ENCODE assay signal across 14 cellular contexts in genomic region chr12:52952082-52952801, GRCh38. TPM values are rescaled to one million over a fixed set of nuclear protein-coding genes. Genes with fewer than 3 reads are reported as not detected.
DNase-seq lines count a peak whose midpoint lies in the region; ATAC-seq and TF ChIP-seq lines count a peak whose summit lies in the region.
"Had no signal": no experiment of that assay in that cellular context is flagged by ENCODE, and none has a peak within 500 bp of the region (broad histone marks: within the 10 kb centered on the region; RNA-seq: fewer than 3 reads in every experiment).

No MANE protein-coding gene starts in this region.

- H3K27me3 Mint-ChIP-seq in activated CD4-positive, alpha-beta T cell treated with anti-CD3 and anti-CD28 coated beads, Interleukin-2, amount 10 ng/mL, durations not matched to agents 7 days and 5 days = peaks cover 6% of the 10 kb centered on the region
- H3K27me3 Mint-ChIP-seq: central memory CD8-positive, alpha-beta T cell had no signal

- H3K4me1 Mint-ChIP-seq in activated CD4-positive, alpha-beta T cell treated with anti-CD3 and anti-CD28 coated beads, Interleukin-2, amount 10 ng/mL, durations not matched to agents 7 days and 5 days = peaks cover 12% of the 10 kb centered on the region
- H3K4me1 Mint-ChIP-seq: central memory CD8-positive, alpha-beta T cell had no signal

- H3K27ac Mint-ChIP-seq in activated CD4-positive, alpha-beta T cell treated with anti-CD3 and anti-CD28 coated beads, Interleukin-2, amount 10 ng/mL, durations not matched to agents 7 days and 5 days = no peak overlapping the region

- POLR2A ChIA-PET in activated CD4-positive, alpha-beta T cell treated with anti-CD3 and anti-CD28 coated beads, Interleukin-2, amount 10 ng/mL, durations not matched to agents 7 days and 5 days (lab: Charles Lee) = no interaction called here
- POLR2A ChIA-PET in PC-3 (lab: Charles Lee; ENCODE audit: unreplicated experiment) = interaction anchor here (1.3 kb wide), 1 partner anchor 47 kb away, joined by 4 read pairs; the partner anchor contains the start of gene KRT8

- no peaks in the 10 kb centered on the region for H3K9me2 ChIP-seq in PC-3 (replicated peaks; ENCODE audit: low read length)

- WGBS in smooth muscle cell (ENCODE audit: low lambda C conversion rate) = 74% methylated on average over 15 of the region's 15 CpGs

- intact Hi-C loops in PC-3 (cut with micrococcal nuclease) = no loop called here

- H3K4me2 ChIP-seq in PC-3 (ENCODE audit: low read length) = peak overlapping the region; percentile 98
- H3K4me2 ChIP-seq in smooth muscle cell = peak overlapping the region; percentile 91

- peaks cover 33% of the 10 kb centered on the region for H3K4me1 ChIP-seq in PC-3 (ENCODE audit: insufficient read depth, low read length)
- H3K4me1 ChIP-seq in smooth muscle cell (ENCODE audit: low read depth) = peaks cover 16% of the 10 kb centered on the region

- H3K9me3 ChIP-seq in PC-3 (ENCODE audit: low read length) (no peaks in the 10 kb centered on the region), smooth muscle cell (replicated peaks; ENCODE audit: low read depth) (no peaks in the 10 kb centered on the region)
- H3K9me3 ChIP-seq: gastroesophageal sphincter had no signal

- H3K36me3 Mint-ChIP-seq in activated CD4-positive, alpha-beta T cell treated with anti-CD3 and anti-CD28 coated beads, Interleukin-2, amount 10 ng/mL, durations not matched to agents 7 days and 5 days (ENCODE audit: low read depth) = no peaks in the 10 kb centered on the region

- BruUV-seq in PC-3 (replicated peaks; lab: Mats Ljungman, UMichigan) = no TSS peak

- CTCF ChIA-PET in activated CD4-positive, alpha-beta T cell treated with anti-CD3 and anti-CD28 coated beads, Interleukin-2, amount 10 ng/mL, durations not matched to agents 7 days and 5 days (lab: Charles Lee) = interaction anchor here (0.6 to 2.9 kb wide), 6 partner anchors 9 to 111 kb away, joined by 3 to 8 read pairs (median 4); no protein-coding TSS in a partner anchor
- CTCF ChIA-PET in PC-3 (lab: Charles Lee) = interaction anchor here (1.0 kb wide), 1 partner anchor 47 kb away, joined by 7 read pairs; the partner anchor contains the start of gene KRT8

- no peak overlapping the region for H3K4me3 Mint-ChIP-seq in activated CD4-positive, alpha-beta T cell treated with anti-CD3 and anti-CD28 coated beads, Interleukin-2, amount 10 ng/mL, durations not matched to agents 7 days and 5 days
- H3K4me3 Mint-ChIP-seq: central memory CD8-positive, alpha-beta T cell had no signal

- peaks cover 33% of the 10 kb centered on the region for H3K36me3 ChIP-seq in PC-3 (ENCODE audit: low read depth, low read length)
- no peaks in the 10 kb centered on the region for H3K36me3 ChIP-seq in smooth muscle cell (ENCODE audit: low read depth)
- H3K36me3 ChIP-seq: gastroesophageal sphincter had no signal

- no peaks in the 10 kb centered on the region for H3K9me3 Mint-ChIP-seq in activated CD4-positive, alpha-beta T cell treated with anti-CD3 and anti-CD28 coated beads, Interleukin-2, amount 10 ng/mL, durations not matched to agents 7 days and 5 days
- H3K9me3 Mint-ChIP-seq: central memory CD8-positive, alpha-beta T cell had no signal

- H3K9ac ChIP-seq in PC-3 (ENCODE audit: low read length) (no peak overlapping the region), smooth muscle cell (ENCODE audit: low read depth) (no peak overlapping the region)

- DNase-seq in activated CD4-positive, alpha-beta T cell treated with anti-CD3 and anti-CD28 coated beads for 48 hours = peak; percentile 7
- DNase-seq in activated CD4-positive, alpha-beta T cell treated with anti-CD3 and anti-CD28 coated beads, Interleukin-2, amount 10 ng/mL, durations not matched to agents 7 days and 5 days = no peak
- DNase-seq in PC-3 (peak; percentile 41), epithelial cell of proximal tubule (ENCODE audit: low read depth) (no peak), smooth muscle cell (lab: John Stamatoyannopoulos, UW; ENCODE audit: unreplicated experiment) (no peak), SKM-1 (lab: John Stamatoyannopoulos, UW; ENCODE audit: unreplicated experiment) (no peak), putamen (ENCODE audit: low spot score) (no peak), NCI-H2227 treated with DMSO at 0.1 percent for 48 hours (lab: John Stamatoyannopoulos, UW) (no peak)
- DNase-seq: GDM1; NCI-H1048; SHP77; stimulated activated CD4-positive, alpha-beta T cell treated with anti-CD3 and anti-CD28 coated beads, Interleukin-4, amount 100 ng/mL, for 24 hours had no signal

- H3K4me3 ChIP-seq in PC-3 (ENCODE audit: low read length) (peak overlapping the region; percentile 94), epithelial cell of proximal tubule (ENCODE audit: low read depth, low read length) (peak overlapping the region; percentile 80), smooth muscle cell (peak overlapping the region; percentile 93)
- H3K4me3 ChIP-seq: gastroesophageal sphincter had no signal

- H3K27me3 ChIP-seq in PC-3 (ENCODE audit: low read length) = no peaks in the 10 kb centered on the region
- no peaks in the 10 kb centered on the region for H3K27me3 ChIP-seq in smooth muscle cell (ENCODE audit: low read depth)

- H4K20me1 ChIP-seq in PC-3 (ENCODE audit: low read length) (peaks cover 39% of the 10 kb centered on the region), smooth muscle cell (ENCODE audit: low read depth) (peaks cover 32% of the 10 kb centered on the region)

- H3K27ac ChIP-seq in PC-3 (ENCODE audit: low read length) (no peak overlapping the region), smooth muscle cell (ENCODE audit: low read depth) (peak overlapping the region; percentile 15)
- H3K27ac ChIP-seq: gastroesophageal sphincter had no signal

- H2AFZ ChIP-seq in PC-3 (ENCODE audit: low read length) (no peak overlapping the region), smooth muscle cell (ENCODE audit: low read depth) (no peak overlapping the region)

- H3F3A ChIP-seq in PC-3 (ENCODE audit: low read length, unreplicated experiment) (peaks cover 8% of the 10 kb centered on the region), smooth muscle cell (ENCODE audit: low read depth) (peaks cover 13% of the 10 kb centered on the region)

- TF ChIP-seq CTCF in PC-3 (conservative IDR thresholded peaks at IDR 0.05; ENCODE audit: low read depth, low read length) (peak; percentile 46; the same call in 1 of the 2 replicates), epithelial cell of proximal tubule (conservative IDR thresholded peaks at IDR 0.05; ENCODE audit: low read depth, low read length) (peak; percentile 37), smooth muscle cell (IDR thresholded peaks at IDR 0.05; ENCODE audit: borderline replicate concordance, insufficient read depth, poor library complexity, severe bottlenecking) (peak; percentile 13)

- peaks cover 39% of the 10 kb centered on the region for H3K79me2 ChIP-seq in PC-3 (ENCODE audit: low read length)
- peaks cover 34% of the 10 kb centered on the region for H3K79me2 ChIP-seq in smooth muscle cell (ENCODE audit: low read depth)

- ATAC-seq in PC-3 = no peak
- ATAC-seq: gastroesophageal sphincter had no signal

RNA-seq across cellular contexts. Expression of gene KRT18, which starts 3.3 kb away (rescaled TPM):
- total RNA-seq in activated CD4-positive, alpha-beta T cell treated with anti-CD3 and anti-CD28 coated beads, Interleukin-2, amount 10 ng/mL, durations not matched to agents 7 days and 5 days = 1 to 10 TPM in 1 of 2 experiments, under 1 TPM in 1; 0.65 to 1.3 TPM
- total RNA-seq in PC-3 (2014; rRNA removed) (1,461 and 1,545 TPM in 2 replicates), epithelial cell of proximal tubule (1,855 and 2,668 TPM in 2 replicates), smooth muscle cell (477 and 663 TPM in 2 replicates)
- 894 and 2,163 TPM in 2 replicates for polyA plus RNA-seq in smooth muscle cell

RNA-seq across cellular contexts. Expression of gene KRT8, which starts 47.4 kb away (rescaled TPM):
- under 1 TPM; 0.15 to 0.57 TPM for total RNA-seq in activated CD4-positive, alpha-beta T cell treated with anti-CD3 and anti-CD28 coated beads, Interleukin-2, amount 10 ng/mL, durations not matched to agents 7 days and 5 days
- total RNA-seq in PC-3 (2014; rRNA removed) (719 and 1,028 TPM in 2 replicates), epithelial cell of proximal tubule (1,207 and 1,417 TPM in 2 replicates), smooth muscle cell (694 and 929 TPM in 2 replicates)
- 1,025 and 2,331 TPM in 2 replicates for polyA plus RNA-seq in smooth muscle cell

RNA-seq across cellular contexts. Expression of gene EIF4B, which starts 54.0 kb away (rescaled TPM):
- total RNA-seq in activated CD4-positive, alpha-beta T cell treated with anti-CD3 and anti-CD28 coated beads, Interleukin-2, amount 10 ng/mL, durations not matched to agents 7 days and 5 days = 100 to 1,000 TPM; 385 to 474 TPM
- total RNA-seq in PC-3 (2014; rRNA removed) (424 and 434 TPM in 2 replicates), epithelial cell of proximal tubule (371 and 447 TPM in 2 replicates), smooth muscle cell (241 and 299 TPM in 2 replicates)
- 39.9 and 47.7 TPM in 2 replicates for polyA plus RNA-seq in smooth muscle cell

Comparison
In these comparisons a context has a peak if more than half of its experiments do, and no peak if none do; other contexts are left out.
1. DNase-seq: peak in activated CD4-positive, alpha-beta T cell treated with anti-CD3 and anti-CD28 coated beads for 48 hours (single experiment) and PC-3 (single experiment); none in activated CD4-positive, alpha-beta T cell treated with anti-CD3 and anti-CD28 coated beads, Interleukin-2, amount 10 ng/mL, durations not matched to agents 7 days and 5 days (single experiment), epithelial cell of proximal tubule (single experiment), smooth muscle cell (single experiment), SKM-1 (single experiment), putamen (single experiment) and NCI-H2227 treated with DMSO at 0.1 percent for 48 hours (single experiment).
2. RNA of gene KRT18, which starts 3.3 kb away (total RNA-seq): 1,855 to 2,668 TPM in epithelial cell of proximal tubule, 1,461 to 1,545 TPM in PC-3 and 477 to 663 TPM in smooth muscle cell; 0.65 to 1.3 TPM in activated CD4-positive, alpha-beta T cell treated with anti-CD3 and anti-CD28 coated beads, Interleukin-2, amount 10 ng/mL, durations not matched to agents 7 days and 5 days; every median in the first group is over 100 times any median in the second.
3. RNA of gene KRT8, which starts 47.4 kb away (total RNA-seq): 1,207 to 1,417 TPM in epithelial cell of proximal tubule, 694 to 929 TPM in smooth muscle cell and 719 to 1,028 TPM in PC-3; 0.15 to 0.57 TPM in activated CD4-positive, alpha-beta T cell treated with anti-CD3 and anti-CD28 coated beads, Interleukin-2, amount 10 ng/mL, durations not matched to agents 7 days and 5 days; every median in the first group is over 100 times any median in the second.
4. Peak in every context shown above with its lines, with median percentiles within 50 percentile points of each other: H3K4me3 ChIP-seq and CTCF ChIP-seq.